Comparison of ENCODE assay signal across 17 cellular contexts in the genomic region with DNA sequence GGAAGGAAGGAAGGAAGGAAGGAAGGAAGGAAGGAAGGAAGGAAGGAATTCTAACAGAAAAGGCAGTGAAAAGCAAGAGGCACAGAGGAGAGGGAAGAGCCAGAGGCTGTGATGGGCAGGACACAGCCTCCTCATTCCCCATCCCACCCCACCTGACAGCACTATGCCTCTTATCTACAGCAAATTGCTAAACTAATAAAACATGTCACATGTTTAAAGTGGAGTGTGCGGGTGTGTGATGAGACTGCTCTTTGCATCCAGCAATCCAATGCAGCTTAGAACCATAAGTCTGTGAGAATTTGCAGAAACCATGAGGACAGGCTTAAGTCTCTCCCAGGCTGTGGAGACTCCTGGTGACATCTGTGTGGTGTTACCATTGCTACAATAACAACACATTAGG.
DNase-seq lines count a peak whose midpoint lies in the region; ATAC-seq and TF ChIP-seq lines count a peak whose summit lies in the region.
"Had no signal": no experiment of that assay in that cellular context is flagged by ENCODE, and none has a peak within 500 bp of the region (broad histone marks: within the 10 kb centered on the region; RNA-seq: fewer than 3 reads in every experiment).

No MANE protein-coding gene starts in this region.

- H3K4me2 ChIP-seq in SK-N-SH, result no peak overlapping the region
- H3K4me2 ChIP-seq: KMS-11 had no signal

- POLR2A ChIA-PET in SK-N-SH (lab: Yijun Ruan, JAX), result no interaction called here

- H4K20me1 ChIP-seq in SK-N-SH (ENCODE audit: insufficient read depth), result no peaks in the 10 kb centered on the region

- H3F3A ChIP-seq in SK-N-SH (replicated peaks; ENCODE audit: insufficient read depth), result no peaks in the 10 kb centered on the region

- no peaks in the 10 kb centered on the region for H3K79me2 ChIP-seq in SK-N-SH (ENCODE audit: insufficient read depth)

- ATAC-seq in SK-N-SH treated with all-trans-retinoic acid at 6 μM for 48 hours (no peak), HG03354 (IDR thresholded peaks at IDR 0.05; ENCODE audit: poor library complexity, severe bottlenecking, unreplicated experiment) (no peak), GM18511 (IDR thresholded peaks at IDR 0.05; ENCODE audit: unreplicated experiment) (no peak), heart left ventricle (no peak)
- ATAC-seq: Right ventricle myocardium inferior had no signal

- intact Hi-C loops in heart left ventricle (cut with DNase I), result loop anchor here in 3 of 10 donors (5.0 to 10.0 kb wide), 2 partner anchors 108 to 1075 kb away; a partner anchor contains a TSS

- WGBS in SK-N-SH (ENCODE audit: low lambda C conversion rate), result 70% methylated on average over 1 of the region's 1 CpG
- 64 to 73% (median 71%) methylated on average over 1 of the region's 1 CpG for WGBS in heart left ventricle, 4 donors

- TF ChIP-seq POLR2A in heart left ventricle (IDR thresholded peaks at IDR 0.05), result no peak

- H3K36me3 ChIP-seq in SK-N-SH (replicated peaks in 1 of 2; ENCODE audit: control insufficient read depth in 1 of 2, insufficient read depth in 2 of 2, low read length in 1 of 2) (no peaks in the 10 kb centered on the region), heart left ventricle (no peaks in the 10 kb centered on the region)
- H3K36me3 ChIP-seq: HAP-1, SJCRH30 had no signal

- H3K27me3 ChIP-seq in SK-N-SH (ENCODE audit: insufficient read depth) (0 out of 2 replicates have a peak, but pooled peaks cover 4% of the 10 kb centered on the region), heart left ventricle (peaks cover 0 to 25% (median 7%) of the 10 kb centered on the region in 9 donors)
- H3K27me3 ChIP-seq: SJCRH30 had no signal

- TF ChIP-seq EP300 in SK-N-SH (IDR thresholded peaks at IDR 0.05; ENCODE audit: borderline replicate concordance in 1 of 2, low read depth in 1 of 2, low read length in 1 of 2), result peak in 1 of 2 experiments; percentile 53; a peak in 1 of 4 replicates

- H3K4me3 ChIP-seq in SK-N-SH (ENCODE audit: low read depth in 2 of 2, low read length in 1 of 2) (no peak overlapping the region), heart left ventricle (no peak overlapping the region)
- H3K4me3 ChIP-seq: HAP-1, SJCRH30 had no signal

- H3K4me1 ChIP-seq in SK-N-SH (ENCODE audit: control insufficient read depth in 1 of 2, insufficient read depth in 2 of 2, low read depth in 1 of 2, low read length in 1 of 2) (peaks cover 5 to 57% of the 10 kb centered on the region in 2 experiments; a peak in 3 of 4 replicates), heart left ventricle (no peaks in the 10 kb centered on the region)
- H3K4me1 ChIP-seq: HAP-1 had no signal

- CTCF ChIA-PET in SK-N-SH (lab: Yijun Ruan, JAX), result interaction anchor here (1.4 to 20.5 kb wide), 4 partner anchors 13 to 417 kb away, joined by 3 to 398 read pairs (median 12); a partner anchor contains a TSS

- no peak for TF ChIP-seq CTCF in SK-N-SH (IDR thresholded peaks at IDR 0.05)
- TF ChIP-seq CTCF in heart left ventricle (IDR thresholded peaks at IDR 0.05), result no peak

- peak overlapping the region in 1 of 2 experiments; percentile 45; a peak in 1 of 4 replicates for H3K27ac ChIP-seq in SK-N-SH (ENCODE audit: low read depth in 2 of 2, low read length in 1 of 2)
- H3K27ac ChIP-seq in heart left ventricle, result no peak overlapping the region
- H3K27ac ChIP-seq: KMS-11, SJCRH30 had no signal

- no peaks in the 10 kb centered on the region for H3K9me3 ChIP-seq in SK-N-SH
- H3K9me3 ChIP-seq in heart left ventricle, result no peaks in the 10 kb centered on the region
- H3K9me3 ChIP-seq: HAP-1, SJCRH30 had no signal

- H3K9me2 ChIP-seq in SK-N-SH, result no peaks in the 10 kb centered on the region

- DNase-seq in SK-N-SH (peak; percentile 67), SK-N-DZ (ENCODE audit: low spot score) (peak; percentile 76), left kidney (ENCODE audit: low read depth, low spot score) (peak; percentile 7), heart left ventricle (no peak)
- DNase-seq: CD8-positive, alpha-beta memory T cell; DMS 273 treated with DMSO at 0.1 percent for 48 hours; DND-41; IMR-90; MM.1S; NCI-H2029; SJCRH30 had no signal

- TF ChIP-seq RAD21 in SK-N-SH (IDR thresholded peaks at IDR 0.05; ENCODE audit: low read length), result no peak; the same call in 1 of the 2 replicates

- no peak overlapping the region for H3K9ac ChIP-seq in SK-N-SH
- H3K9ac ChIP-seq: KMS-11 had no signal

- H2AFZ ChIP-seq in SK-N-SH (ENCODE audit: low read depth), result no peak overlapping the region

TF ChIP-seq in SK-N-SH, 30 proteins besides CTCF, POLR2A, EP300 and RAD21 (continues in another document):
- TF ChIP-seq, protein P1, sequence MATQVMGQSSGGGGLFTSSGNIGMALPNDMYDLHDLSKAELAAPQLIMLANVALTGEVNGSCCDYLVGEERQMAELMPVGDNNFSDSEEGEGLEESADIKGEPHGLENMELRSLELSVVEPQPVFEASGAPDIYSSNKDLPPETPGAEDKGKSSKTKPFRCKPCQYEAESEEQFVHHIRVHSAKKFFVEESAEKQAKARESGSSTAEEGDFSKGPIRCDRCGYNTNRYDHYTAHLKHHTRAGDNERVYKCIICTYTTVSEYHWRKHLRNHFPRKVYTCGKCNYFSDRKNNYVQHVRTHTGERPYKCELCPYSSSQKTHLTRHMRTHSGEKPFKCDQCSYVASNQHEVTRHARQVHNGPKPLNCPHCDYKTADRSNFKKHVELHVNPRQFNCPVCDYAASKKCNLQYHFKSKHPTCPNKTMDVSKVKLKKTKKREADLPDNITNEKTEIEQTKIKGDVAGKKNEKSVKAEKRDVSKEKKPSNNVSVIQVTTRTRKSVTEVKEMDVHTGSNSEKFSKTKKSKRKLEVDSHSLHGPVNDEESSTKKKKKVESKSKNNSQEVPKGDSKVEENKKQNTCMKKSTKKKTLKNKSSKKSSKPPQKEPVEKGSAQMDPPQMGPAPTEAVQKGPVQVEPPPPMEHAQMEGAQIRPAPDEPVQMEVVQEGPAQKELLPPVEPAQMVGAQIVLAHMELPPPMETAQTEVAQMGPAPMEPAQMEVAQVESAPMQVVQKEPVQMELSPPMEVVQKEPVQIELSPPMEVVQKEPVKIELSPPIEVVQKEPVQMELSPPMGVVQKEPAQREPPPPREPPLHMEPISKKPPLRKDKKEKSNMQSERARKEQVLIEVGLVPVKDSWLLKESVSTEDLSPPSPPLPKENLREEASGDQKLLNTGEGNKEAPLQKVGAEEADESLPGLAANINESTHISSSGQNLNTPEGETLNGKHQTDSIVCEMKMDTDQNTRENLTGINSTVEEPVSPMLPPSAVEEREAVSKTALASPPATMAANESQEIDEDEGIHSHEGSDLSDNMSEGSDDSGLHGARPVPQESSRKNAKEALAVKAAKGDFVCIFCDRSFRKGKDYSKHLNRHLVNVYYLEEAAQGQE (IDR thresholded peaks at IDR 0.05; ENCODE audit: low read depth, low read length), result no peak
- TF ChIP-seq MEF2A (IDR thresholded peaks at IDR 0.05; ENCODE audit: borderline replicate concordance, low read depth) (no peak), TCF12 (IDR thresholded peaks at IDR 0.05) (no peak), RCOR1 (IDR thresholded peaks at IDR 0.05; ENCODE audit: low read length) (peak; percentile 91), RXRA (IDR thresholded peaks at IDR 0.05; ENCODE audit: borderline replicate concordance, low read depth) (no peak), MXI1 (IDR thresholded peaks at IDR 0.05; ENCODE audit: low read depth, low read length) (peak; percentile 57; the same call in 1 of the 2 replicates), ELF1 (IDR thresholded peaks at IDR 0.05) (no peak), YY1 (IDR thresholded peaks at IDR 0.05; ENCODE audit: low read depth) (no peak)
- TF ChIP-seq, protein P2, sequence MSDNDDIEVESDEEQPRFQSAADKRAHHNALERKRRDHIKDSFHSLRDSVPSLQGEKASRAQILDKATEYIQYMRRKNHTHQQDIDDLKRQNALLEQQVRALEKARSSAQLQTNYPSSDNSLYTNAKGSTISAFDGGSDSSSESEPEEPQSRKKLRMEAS (IDR thresholded peaks at IDR 0.05; ENCODE audit: low read depth), result no peak

TF ChIP-seq in SK-N-SH treated with all-trans-retinoic acid at 6 μM for 48 hours, 23 proteins besides CTCF, POLR2A, EP300 and RAD21 (continues in another document):
- TF ChIP-seq OSR1 (CRISPR knock-in tag; IDR thresholded peaks at IDR 0.05) (no peak), BACH2 (CRISPR knock-in tag; IDR thresholded peaks at IDR 0.05; ENCODE audit: borderline replicate concordance) (no peak), ZNF70 (CRISPR knock-in tag; IDR thresholded peaks at IDR 0.05) (no peak), ISL1 (CRISPR knock-in tag; IDR thresholded peaks at IDR 0.05) (no peak)
- TF ChIP-seq, protein P3, sequence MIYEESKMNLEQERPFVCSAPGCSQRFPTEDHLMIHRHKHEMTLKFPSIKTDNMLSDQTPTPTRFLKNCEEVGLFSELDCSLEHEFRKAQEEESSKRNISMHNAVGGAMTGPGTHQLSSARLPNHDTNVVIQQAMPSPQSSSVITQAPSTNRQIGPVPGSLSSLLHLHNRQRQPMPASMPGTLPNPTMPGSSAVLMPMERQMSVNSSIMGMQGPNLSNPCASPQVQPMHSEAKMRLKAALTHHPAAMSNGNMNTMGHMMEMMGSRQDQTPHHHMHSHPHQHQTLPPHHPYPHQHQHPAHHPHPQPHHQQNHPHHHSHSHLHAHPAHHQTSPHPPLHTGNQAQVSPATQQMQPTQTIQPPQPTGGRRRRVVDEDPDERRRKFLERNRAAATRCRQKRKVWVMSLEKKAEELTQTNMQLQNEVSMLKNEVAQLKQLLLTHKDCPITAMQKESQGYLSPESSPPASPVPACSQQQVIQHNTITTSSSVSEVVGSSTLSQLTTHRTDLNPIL (CRISPR knock-in tag; IDR thresholded peaks at IDR 0.05; ENCODE audit: low read depth), result no peak
- TF ChIP-seq, protein P4, sequence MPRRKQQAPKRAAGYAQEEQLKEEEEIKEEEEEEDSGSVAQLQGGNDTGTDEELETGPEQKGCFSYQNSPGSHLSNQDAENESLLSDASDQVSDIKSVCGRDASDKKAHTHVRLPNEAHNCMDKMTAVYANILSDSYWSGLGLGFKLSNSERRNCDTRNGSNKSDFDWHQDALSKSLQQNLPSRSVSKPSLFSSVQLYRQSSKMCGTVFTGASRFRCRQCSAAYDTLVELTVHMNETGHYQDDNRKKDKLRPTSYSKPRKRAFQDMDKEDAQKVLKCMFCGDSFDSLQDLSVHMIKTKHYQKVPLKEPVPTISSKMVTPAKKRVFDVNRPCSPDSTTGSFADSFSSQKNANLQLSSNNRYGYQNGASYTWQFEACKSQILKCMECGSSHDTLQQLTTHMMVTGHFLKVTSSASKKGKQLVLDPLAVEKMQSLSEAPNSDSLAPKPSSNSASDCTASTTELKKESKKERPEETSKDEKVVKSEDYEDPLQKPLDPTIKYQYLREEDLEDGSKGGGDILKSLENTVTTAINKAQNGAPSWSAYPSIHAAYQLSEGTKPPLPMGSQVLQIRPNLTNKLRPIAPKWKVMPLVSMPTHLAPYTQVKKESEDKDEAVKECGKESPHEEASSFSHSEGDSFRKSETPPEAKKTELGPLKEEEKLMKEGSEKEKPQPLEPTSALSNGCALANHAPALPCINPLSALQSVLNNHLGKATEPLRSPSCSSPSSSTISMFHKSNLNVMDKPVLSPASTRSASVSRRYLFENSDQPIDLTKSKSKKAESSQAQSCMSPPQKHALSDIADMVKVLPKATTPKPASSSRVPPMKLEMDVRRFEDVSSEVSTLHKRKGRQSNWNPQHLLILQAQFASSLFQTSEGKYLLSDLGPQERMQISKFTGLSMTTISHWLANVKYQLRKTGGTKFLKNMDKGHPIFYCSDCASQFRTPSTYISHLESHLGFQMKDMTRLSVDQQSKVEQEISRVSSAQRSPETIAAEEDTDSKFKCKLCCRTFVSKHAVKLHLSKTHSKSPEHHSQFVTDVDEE (CRISPR knock-in tag; IDR thresholded peaks at IDR 0.05), result no peak; the same call in 1 of the 2 replicates

Comparison
In these comparisons a context has a peak if more than half of its experiments do, and no peak if none do; other contexts are left out.
1. DNase-seq: peak in SK-N-SH (single experiment), SK-N-DZ (single experiment) and left kidney (single experiment); none in heart left ventricle (0 of 5).